Comparison of ENCODE assay signal across 2 cellular contexts in the genomic region with DNA sequence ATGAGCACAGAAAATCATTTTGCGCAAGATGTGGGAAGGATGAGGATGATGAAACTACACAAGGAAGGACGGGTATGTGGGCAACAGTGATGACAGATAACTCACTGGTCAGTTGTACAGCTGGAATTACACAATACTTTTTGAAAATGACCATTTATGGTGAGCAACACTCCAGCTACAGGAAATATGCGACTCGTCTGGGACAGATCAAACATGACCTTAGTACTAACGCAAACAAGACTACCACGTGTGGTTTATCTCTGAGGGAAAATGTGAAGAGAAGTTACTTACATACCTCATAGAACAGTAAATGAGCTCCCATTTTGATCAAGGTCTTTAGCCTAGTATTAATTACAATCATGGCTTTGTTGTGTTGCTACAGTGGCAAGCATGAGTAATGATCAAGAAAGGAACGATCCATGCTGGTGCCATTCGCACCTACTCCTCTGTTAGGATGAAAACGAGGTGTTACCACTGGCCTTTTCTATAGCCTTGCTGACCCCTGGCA.
TF ChIP-seq lines count a peak whose summit lies in the region.

No MANE protein-coding gene starts in this region.

TF ChIP-seq in A549, 52 proteins besides CTCF, POLR2A, EP300 and RAD21 (continued from another document):
- TF ChIP-seq POLR2AphosphoS2 (conservative IDR thresholded peaks at IDR 0.05; ENCODE audit: low read length) = no peak
- TF ChIP-seq JUN (IDR thresholded peaks at IDR 0.05) = peak; percentile 98
- no peak for TF ChIP-seq NR3C1 (IDR thresholded peaks at IDR 0.05)
- no peak for TF ChIP-seq CBX2 (IDR thresholded peaks at IDR 0.05; ENCODE audit: borderline replicate concordance, low read depth)
- TF ChIP-seq NFE2L2 (conservative IDR thresholded peaks at IDR 0.05; ENCODE audit: low read length) = no peak
- no peak for TF ChIP-seq ZNF302 (CRISPR knock-in tag; IDR thresholded peaks at IDR 0.05)
- peak; percentile 62 for TF ChIP-seq USF2 (IDR thresholded peaks at IDR 0.05)
- TF ChIP-seq JUNB (IDR thresholded peaks at IDR 0.05) = peak; percentile 96
- peak; percentile 96 for TF ChIP-seq GATA3 (IDR thresholded peaks at IDR 0.05; ENCODE audit: borderline replicate concordance)
- TF ChIP-seq BCL3 (IDR thresholded peaks at IDR 0.05) = peak; percentile 97; the same call in 2 of the 3 replicates
- peak; percentile 90 for TF ChIP-seq HOXB13 (CRISPR knock-in tag; IDR thresholded peaks at IDR 0.05; ENCODE audit: low read depth)
- TF ChIP-seq HOXB5 (CRISPR knock-in tag; IDR thresholded peaks at IDR 0.05) = peak; percentile 70
- peak; percentile 38 for TF ChIP-seq MAFK (IDR thresholded peaks at IDR 0.05; ENCODE audit: partially characterized antibody)
- peak; percentile 31; the same call in 1 of the 2 replicates for TF ChIP-seq ZSCAN20 (CRISPR knock-in tag; IDR thresholded peaks at IDR 0.05)
- TF ChIP-seq ZFP36 (IDR thresholded peaks at IDR 0.05; ENCODE audit: borderline replicate concordance, partially characterized antibody) = peak; percentile 69
- TF ChIP-seq, protein P1, sequence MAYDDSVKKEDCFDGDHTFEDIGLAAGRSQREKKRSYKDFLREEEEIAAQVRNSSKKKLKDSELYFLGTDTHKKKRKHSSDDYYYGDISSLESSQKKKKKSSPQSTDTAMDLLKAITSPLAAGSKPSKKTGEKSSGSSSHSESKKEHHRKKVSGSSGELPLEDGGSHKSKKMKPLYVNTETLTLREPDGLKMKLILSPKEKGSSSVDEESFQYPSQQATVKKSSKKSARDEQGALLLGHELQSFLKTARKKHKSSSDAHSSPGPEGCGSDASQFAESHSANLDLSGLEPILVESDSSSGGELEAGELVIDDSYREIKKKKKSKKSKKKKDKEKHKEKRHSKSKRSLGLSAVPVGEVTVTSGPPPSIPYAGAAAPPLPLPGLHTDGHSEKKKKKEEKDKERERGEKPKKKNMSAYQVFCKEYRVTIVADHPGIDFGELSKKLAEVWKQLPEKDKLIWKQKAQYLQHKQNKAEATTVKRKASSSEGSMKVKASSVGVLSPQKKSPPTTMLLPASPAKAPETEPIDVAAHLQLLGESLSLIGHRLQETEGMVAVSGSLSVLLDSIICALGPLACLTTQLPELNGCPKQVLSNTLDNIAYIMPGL (CRISPR knock-in tag; IDR thresholded peaks at IDR 0.05; ENCODE audit: borderline replicate concordance) = no peak
- TF ChIP-seq, protein P2, sequence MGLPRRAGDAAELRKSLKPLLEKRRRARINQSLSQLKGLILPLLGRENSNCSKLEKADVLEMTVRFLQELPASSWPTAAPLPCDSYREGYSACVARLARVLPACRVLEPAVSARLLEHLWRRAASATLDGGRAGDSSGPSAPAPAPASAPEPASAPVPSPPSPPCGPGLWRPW (IDR thresholded peaks at IDR 0.05) = peak; percentile 99
- TF ChIP-seq FOXS1 (CRISPR knock-in tag; IDR thresholded peaks at IDR 0.05) = 0 out of 2 replicates have a peak, but pooled peaks have one; percentile 80
- peak; percentile 46; the same call in 1 of the 2 replicates for TF ChIP-seq RARB (CRISPR knock-in tag; IDR thresholded peaks at IDR 0.05)
- no peak for TF ChIP-seq PHF8 (IDR thresholded peaks at IDR 0.05; ENCODE audit: borderline replicate concordance, low read depth)

TF ChIP-seq in liver, 16 proteins besides CTCF, POLR2A, EP300 and RAD21 (continued from another document):
- TF ChIP-seq, protein P3, sequence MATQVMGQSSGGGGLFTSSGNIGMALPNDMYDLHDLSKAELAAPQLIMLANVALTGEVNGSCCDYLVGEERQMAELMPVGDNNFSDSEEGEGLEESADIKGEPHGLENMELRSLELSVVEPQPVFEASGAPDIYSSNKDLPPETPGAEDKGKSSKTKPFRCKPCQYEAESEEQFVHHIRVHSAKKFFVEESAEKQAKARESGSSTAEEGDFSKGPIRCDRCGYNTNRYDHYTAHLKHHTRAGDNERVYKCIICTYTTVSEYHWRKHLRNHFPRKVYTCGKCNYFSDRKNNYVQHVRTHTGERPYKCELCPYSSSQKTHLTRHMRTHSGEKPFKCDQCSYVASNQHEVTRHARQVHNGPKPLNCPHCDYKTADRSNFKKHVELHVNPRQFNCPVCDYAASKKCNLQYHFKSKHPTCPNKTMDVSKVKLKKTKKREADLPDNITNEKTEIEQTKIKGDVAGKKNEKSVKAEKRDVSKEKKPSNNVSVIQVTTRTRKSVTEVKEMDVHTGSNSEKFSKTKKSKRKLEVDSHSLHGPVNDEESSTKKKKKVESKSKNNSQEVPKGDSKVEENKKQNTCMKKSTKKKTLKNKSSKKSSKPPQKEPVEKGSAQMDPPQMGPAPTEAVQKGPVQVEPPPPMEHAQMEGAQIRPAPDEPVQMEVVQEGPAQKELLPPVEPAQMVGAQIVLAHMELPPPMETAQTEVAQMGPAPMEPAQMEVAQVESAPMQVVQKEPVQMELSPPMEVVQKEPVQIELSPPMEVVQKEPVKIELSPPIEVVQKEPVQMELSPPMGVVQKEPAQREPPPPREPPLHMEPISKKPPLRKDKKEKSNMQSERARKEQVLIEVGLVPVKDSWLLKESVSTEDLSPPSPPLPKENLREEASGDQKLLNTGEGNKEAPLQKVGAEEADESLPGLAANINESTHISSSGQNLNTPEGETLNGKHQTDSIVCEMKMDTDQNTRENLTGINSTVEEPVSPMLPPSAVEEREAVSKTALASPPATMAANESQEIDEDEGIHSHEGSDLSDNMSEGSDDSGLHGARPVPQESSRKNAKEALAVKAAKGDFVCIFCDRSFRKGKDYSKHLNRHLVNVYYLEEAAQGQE (IDR thresholded peaks at IDR 0.05) = peak; percentile 40
